ENCODE assay signal across 15 cellular contexts in genomic region chr4:36218121-36218520, GRCh38. TPM values are rescaled to one million over a fixed set of nuclear protein-coding genes. Genes with fewer than 3 reads are reported as not detected.
DNase-seq lines count a peak whose midpoint lies in the region; ATAC-seq and TF ChIP-seq lines count a peak whose summit lies in the region.
"Had no signal": no experiment of that assay in that cellular context is flagged by ENCODE, and none has a peak within 500 bp of the region (broad histone marks: within the 10 kb centered on the region; RNA-seq: fewer than 3 reads in every experiment).

No MANE protein-coding gene starts in this region.

- CTCF ChIA-PET in activated B cell treated with CpG ODN at 0.5 μM for 24 hours (lab: Charles Lee), result interaction anchor here (1.8 kb wide), 1 partner anchor 182 kb away, joined by 5 read pairs; no protein-coding TSS in a partner anchor
- CTCF ChIA-PET in activated CD4-positive, alpha-beta T cell treated with anti-CD3 and anti-CD28 coated beads, Interleukin-2, amount 10 ng/mL, durations not matched to agents 7 days and 5 days (lab: Charles Lee), result no interaction called here

- intact Hi-C loops in activated B cell treated with CpG ODN at 0.5 μM for 24 hours (cut with micrococcal nuclease), result no loop called here
- intact Hi-C loops in upper lobe of right lung (cut with DNase I), result no loop called here

- H3K4me1 Mint-ChIP-seq in activated naive CD4-positive, alpha-beta T cell treated with anti-CD3 and anti-CD28 coated beads, Interleukin-2, amount 50 U/mL, for 24 hours, result peaks cover 63% of the 10 kb centered on the region
- H3K4me1 Mint-ChIP-seq in activated B cell treated with CpG ODN at 0.5 μM for 24 hours, result peaks cover 38% of the 10 kb centered on the region
- H3K4me1 Mint-ChIP-seq in activated CD4-positive, alpha-beta T cell treated with anti-CD3 and anti-CD28 coated beads, Interleukin-2, amount 10 ng/mL, durations not matched to agents 7 days and 5 days, result peaks cover 26% of the 10 kb centered on the region

- H3K27me3 ChIP-seq in upper lobe of right lung, result no peaks in the 10 kb centered on the region

- no peak for DNase-seq in activated naive CD4-positive, alpha-beta T cell treated with anti-CD3 and anti-CD28 coated beads, Interleukin-2, amount 50 U/mL, for 72 hours (ENCODE audit: low spot score in 2 of 2)
- DNase-seq in activated B cell treated with CpG ODN at 0.5 μM for 24 hours (no peak), upper lobe of right lung (no peak), cerebellar nuclear complex (lab: John Stamatoyannopoulos, UW) (no peak), SKM-1 treated with dmso at 0.1 percent for 144 hours (lab: John Stamatoyannopoulos, UW; ENCODE audit: unreplicated experiment) (no peak)
- no peak for DNase-seq in activated CD4-positive, alpha-beta T cell treated with anti-CD3 and anti-CD28 coated beads, Interleukin-2, amount 10 ng/mL, durations not matched to agents 7 days and 5 days
- DNase-seq: cortex of kidney, IMR-90, NCI-H1436, NCI-H526 treated with DMSO at 0.1 percent for 48 hours, SHP77 treated with DMSO at 0.1 percent for 48 hours, small intestine had no signal

- ATAC-seq in activated naive CD4-positive, alpha-beta T cell treated with anti-CD3 and anti-CD28 coated beads, Interleukin-2, amount 50 U/mL, for 72 hours, result no peak
- peak; percentile 72 for ATAC-seq in HG02870 (IDR thresholded peaks at IDR 0.05; ENCODE audit: unreplicated experiment)
- ATAC-seq in activated B cell treated with CpG ODN at 0.5 μM for 24 hours (ENCODE audit: low read depth), result peak; percentile 28
- peak; percentile 24 for ATAC-seq in upper lobe of right lung
- ATAC-seq: A549 had no signal

- H3K9me3 ChIP-seq in upper lobe of right lung, result no peaks in the 10 kb centered on the region
- H3K9me3 ChIP-seq: A549 had no signal

- no peaks in the 10 kb centered on the region for H3K9me3 Mint-ChIP-seq in activated naive CD4-positive, alpha-beta T cell treated with anti-CD3 and anti-CD28 coated beads, Interleukin-2, amount 50 U/mL, for 24 hours
- no peaks in the 10 kb centered on the region for H3K9me3 Mint-ChIP-seq in activated naive CD4-positive, alpha-beta T cell treated with anti-CD3 and anti-CD28 coated beads, Interleukin-2, amount 50 U/mL, for 72 hours
- no peaks in the 10 kb centered on the region for H3K9me3 Mint-ChIP-seq in activated B cell treated with CpG ODN at 0.5 μM for 24 hours
- no peaks in the 10 kb centered on the region for H3K9me3 Mint-ChIP-seq in activated CD4-positive, alpha-beta T cell treated with anti-CD3 and anti-CD28 coated beads, Interleukin-2, amount 10 ng/mL, durations not matched to agents 7 days and 5 days

- H3K4me3 ChIP-seq in upper lobe of right lung, result no peak overlapping the region
- H3K4me3 ChIP-seq: A549 had no signal

- peak overlapping the region; percentile 89 for H3K27ac Mint-ChIP-seq in activated naive CD4-positive, alpha-beta T cell treated with anti-CD3 and anti-CD28 coated beads, Interleukin-2, amount 50 U/mL, for 24 hours
- no peak overlapping the region for H3K27ac Mint-ChIP-seq in activated naive CD4-positive, alpha-beta T cell treated with anti-CD3 and anti-CD28 coated beads, Interleukin-2, amount 50 U/mL, for 72 hours
- H3K27ac Mint-ChIP-seq in activated B cell treated with CpG ODN at 0.5 μM for 24 hours, result peak overlapping the region; percentile 54
- no peak overlapping the region for H3K27ac Mint-ChIP-seq in activated CD4-positive, alpha-beta T cell treated with anti-CD3 and anti-CD28 coated beads, Interleukin-2, amount 10 ng/mL, durations not matched to agents 7 days and 5 days

- H3K27me3 Mint-ChIP-seq in activated naive CD4-positive, alpha-beta T cell treated with anti-CD3 and anti-CD28 coated beads, Interleukin-2, amount 50 U/mL, for 24 hours, result no peaks in the 10 kb centered on the region
- H3K27me3 Mint-ChIP-seq in activated B cell treated with CpG ODN at 0.5 μM for 24 hours, result no peaks in the 10 kb centered on the region
- no peaks in the 10 kb centered on the region for H3K27me3 Mint-ChIP-seq in activated CD4-positive, alpha-beta T cell treated with anti-CD3 and anti-CD28 coated beads, Interleukin-2, amount 10 ng/mL, durations not matched to agents 7 days and 5 days

- TF ChIP-seq CTCF in activated B cell treated with CpG ODN at 0.5 μM for 24 hours (IDR thresholded peaks at IDR 0.05) (no peak), upper lobe of right lung (IDR thresholded peaks at IDR 0.05) (no peak)

- peaks cover 14% of the 10 kb centered on the region for H3K36me3 Mint-ChIP-seq in activated naive CD4-positive, alpha-beta T cell treated with anti-CD3 and anti-CD28 coated beads, Interleukin-2, amount 50 U/mL, for 24 hours
- H3K36me3 Mint-ChIP-seq in activated naive CD4-positive, alpha-beta T cell treated with anti-CD3 and anti-CD28 coated beads, Interleukin-2, amount 50 U/mL, for 72 hours, result peaks cover 0 to under 1% of the 10 kb centered on the region in 2 donors
- peaks cover 17% of the 10 kb centered on the region for H3K36me3 Mint-ChIP-seq in activated B cell treated with CpG ODN at 0.5 μM for 24 hours (ENCODE audit: low read depth)
- H3K36me3 Mint-ChIP-seq in activated CD4-positive, alpha-beta T cell treated with anti-CD3 and anti-CD28 coated beads, Interleukin-2, amount 10 ng/mL, durations not matched to agents 7 days and 5 days (ENCODE audit: low read depth), result peaks cover 25% of the 10 kb centered on the region

- H3K27ac ChIP-seq in upper lobe of right lung, result no peak overlapping the region
- H3K27ac ChIP-seq: A549 had no signal

- H3K4me1 ChIP-seq in upper lobe of right lung, result no peaks in the 10 kb centered on the region
- H3K4me1 ChIP-seq: A549 had no signal

- POLR2A ChIA-PET in activated B cell treated with CpG ODN at 0.5 μM for 24 hours (lab: Charles Lee), result interaction anchor here (1.3 kb wide), 1 partner anchor 13 kb away, joined by 3 read pairs; no protein-coding TSS in a partner anchor
- POLR2A ChIA-PET in activated CD4-positive, alpha-beta T cell treated with anti-CD3 and anti-CD28 coated beads, Interleukin-2, amount 10 ng/mL, durations not matched to agents 7 days and 5 days (lab: Charles Lee), result interaction anchor here (0.5 to 0.7 kb wide), 2 partner anchors 34 to 59 kb away, joined by 4 read pairs; no protein-coding TSS in a partner anchor

- no peak overlapping the region for H3K4me3 Mint-ChIP-seq in activated naive CD4-positive, alpha-beta T cell treated with anti-CD3 and anti-CD28 coated beads, Interleukin-2, amount 50 U/mL, for 24 hours
- peak overlapping the region; percentile 0 for H3K4me3 Mint-ChIP-seq in activated B cell treated with CpG ODN at 0.5 μM for 24 hours
- H3K4me3 Mint-ChIP-seq in activated CD4-positive, alpha-beta T cell treated with anti-CD3 and anti-CD28 coated beads, Interleukin-2, amount 10 ng/mL, durations not matched to agents 7 days and 5 days, result no peak overlapping the region

- no peaks in the 10 kb centered on the region for H3K36me3 ChIP-seq in upper lobe of right lung

RNA-seq across cellular contexts. Expression of gene ARAP2, which starts 26.2 kb away (rescaled TPM):
- total RNA-seq in activated naive CD4-positive, alpha-beta T cell treated with anti-CD3 and anti-CD28 coated beads, Interleukin-2, amount 50 U/mL, for 72 hours, result 10 to 100 TPM; 24.5 to 90.8 TPM
- 55.7 and 59.1 TPM in 2 replicates for total RNA-seq in activated B cell treated with CpG ODN at 0.5 μM for 24 hours
- total RNA-seq in upper lobe of right lung, result 57.2 TPM
- 10 to 100 TPM; 35.8 to 49.7 TPM for total RNA-seq in activated CD4-positive, alpha-beta T cell treated with anti-CD3 and anti-CD28 coated beads, Interleukin-2, amount 10 ng/mL, durations not matched to agents 7 days and 5 days

Comparison
In these comparisons a context has a peak if more than half of its experiments do, and no peak if none do; other contexts are left out.
1. H3K27ac Mint-ChIP-seq: peak in activated naive CD4-positive, alpha-beta T cell treated with anti-CD3 and anti-CD28 coated beads, Interleukin-2, amount 50 U/mL, for 24 hours (single experiment) and activated B cell treated with CpG ODN at 0.5 μM for 24 hours (single experiment); none in activated naive CD4-positive, alpha-beta T cell treated with anti-CD3 and anti-CD28 coated beads, Interleukin-2, amount 50 U/mL, for 72 hours (0 of 2) and activated CD4-positive, alpha-beta T cell treated with anti-CD3 and anti-CD28 coated beads, Interleukin-2, amount 10 ng/mL, durations not matched to agents 7 days and 5 days (single experiment).
2. ATAC-seq: peak in HG02870 (single experiment), activated B cell treated with CpG ODN at 0.5 μM for 24 hours (single experiment) and upper lobe of right lung (single experiment); none in activated naive CD4-positive, alpha-beta T cell treated with anti-CD3 and anti-CD28 coated beads, Interleukin-2, amount 50 U/mL, for 72 hours (0 of 2).